Comparison of ENCODE assay signal across 10 cellular contexts in genomic region chr7:43992896-43993295, GRCh38. TPM values are rescaled to one million over a fixed set of nuclear protein-coding genes. Genes with fewer than 3 reads are reported as not detected.
DNase-seq lines count a peak whose midpoint lies in the region; ATAC-seq and TF ChIP-seq lines count a peak whose summit lies in the region.
"Not testable (repeated sequence)": the region's sequence is repeated elsewhere in the genome, so short reads cannot be mapped to it uniquely, and the experiment has no call there.
"Had no signal": no experiment of that assay in that cellular context is flagged by ENCODE, and none has a peak within 500 bp of the region (broad histone marks: within the 10 kb centered on the region; RNA-seq: fewer than 3 reads in every experiment).

No MANE protein-coding gene starts in this region.

- CTCF ChIA-PET in PC-3 (lab: Charles Lee), result not testable (repeated sequence)

- not testable (repeated sequence) for BruUV-seq in PC-3 (replicated peaks; lab: Mats Ljungman, UMichigan)

- intact Hi-C loops in PC-3 (cut with micrococcal nuclease), result not testable (repeated sequence)

- not testable (repeated sequence) for H3K27me3 ChIP-seq in PC-3 (ENCODE audit: low read length)

- POLR2A ChIA-PET in PC-3 (lab: Charles Lee; ENCODE audit: unreplicated experiment), result interaction anchor here (0.7 kb wide), 1 partner anchor 49 kb away, joined by 3 read pairs; no protein-coding TSS in a partner anchor

- H3K9me2 ChIP-seq in PC-3 (replicated peaks; ENCODE audit: low read length), result not testable (repeated sequence)

- not testable (repeated sequence) for H3K27ac ChIP-seq in PC-3 (ENCODE audit: low read length)

- H3K9ac ChIP-seq in PC-3 (ENCODE audit: low read length), result not testable (repeated sequence)

- not testable (repeated sequence) for H4K20me1 ChIP-seq in PC-3 (ENCODE audit: low read length)

- DNase-seq in ACHN, result peak; percentile 79
- peak; percentile 63 for DNase-seq in PC-3
- DNase-seq in astrocyte of the cerebellum (ENCODE audit: low read depth), result peak; percentile 4
- DNase-seq in kidney tubule cell (ENCODE audit: low spot score), result peak; percentile 92

- ATAC-seq in GM18520 (IDR thresholded peaks at IDR 0.05; ENCODE audit: unreplicated experiment), result peak; percentile 88
- peak; percentile 80 for ATAC-seq in GM21515 (IDR thresholded peaks at IDR 0.05; ENCODE audit: unreplicated experiment)
- peak; percentile 80 for ATAC-seq in HG02938 (IDR thresholded peaks at IDR 0.05; ENCODE audit: unreplicated experiment)
- ATAC-seq in HG03469 (IDR thresholded peaks at IDR 0.05; ENCODE audit: unreplicated experiment), result peak; percentile 60
- peak; percentile 97 for ATAC-seq in PC-3

- H3K4me3 ChIP-seq in PC-3 (ENCODE audit: low read length); astrocyte of the cerebellum (ENCODE audit: low read depth, low read length): not testable (repeated sequence)

- not testable (repeated sequence) for H3K4me1 ChIP-seq in PC-3 (ENCODE audit: insufficient read depth, low read length)

- not testable (repeated sequence) for H3K36me3 ChIP-seq in PC-3 (ENCODE audit: low read depth, low read length)

- H3K9me3 ChIP-seq in PC-3 (ENCODE audit: low read length), result not testable (repeated sequence)

- H2AFZ ChIP-seq in PC-3 (ENCODE audit: low read length), result not testable (repeated sequence)

- not testable (repeated sequence) for H3K79me2 ChIP-seq in PC-3 (ENCODE audit: low read length)

- not testable (repeated sequence) for H3K4me2 ChIP-seq in PC-3 (ENCODE audit: low read length)

- TF ChIP-seq CTCF in PC-3 (conservative IDR thresholded peaks at IDR 0.05; ENCODE audit: low read depth, low read length); astrocyte of the cerebellum (IDR thresholded peaks at IDR 0.05; ENCODE audit: low read depth, low read length, missing control alignments): not testable (repeated sequence)

- H3F3A ChIP-seq in PC-3 (ENCODE audit: low read length, unreplicated experiment), result not testable (repeated sequence)

- in situ Hi-C loops in ACHN (cut with HindIII; ENCODE audit: low pct_ligation_motif_present, low pct_unique_long_range_greater_than_20kb, low sequenced_read_pairs); astrocyte of the cerebellum (cut with HindIII; ENCODE audit: low sequenced_read_pairs): not testable (repeated sequence)

RNA-seq across cellular contexts. Expression of gene SPDYE1, which starts 4.8 kb away (rescaled TPM):
- not detected in 2 replicates for total RNA-seq in PC-3 (2014; rRNA removed)
- total RNA-seq: A673, fibroblast of villous mesenchyme had no signal

RNA-seq across cellular contexts. Expression of gene DBNL, which starts 51.6 kb away (rescaled TPM):
- total RNA-seq in PC-3 (2014; rRNA removed), result 108 and 152 TPM in 2 replicates

Comparison
In these comparisons a context has a peak if more than half of its experiments do, and no peak if none do; other contexts are left out.
1. DNase-seq: peak in every context shown above with its lines; median percentile 92 in kidney tubule cell; 79 in ACHN; 63 in PC-3; 4 in astrocyte of the cerebellum.